In genomic region chr1:162799995-162800830, GRCh38 we compare ENCODE assay signal across 8 cellular contexts.
DNase-seq lines count a peak whose midpoint lies in the region; ATAC-seq, FAIRE-seq and TF ChIP-seq lines count a peak whose summit lies in the region.
"Not testable (repeated sequence)": the region's sequence is repeated elsewhere in the genome, so short reads cannot be mapped to it uniquely, and the experiment has no call there.

No MANE protein-coding gene starts in this region.

- TF ChIP-seq CTCF in astrocyte of the spinal cord (IDR thresholded peaks at IDR 0.05; ENCODE audit: low read depth, low read length) (peak; percentile 67), tibial artery (IDR thresholded peaks at IDR 0.05) (peak; percentile 62 to 74)

- H3K4me3 ChIP-seq in astrocyte of the spinal cord (ENCODE audit: low read depth, low read length); tibial artery: not testable (repeated sequence)

- DNase-seq in DMS79 treated with DMSO at 0.1 percent for 48 hours (lab: John Stamatoyannopoulos, UW): peak; percentile 18
- DNase-seq in NCI-H2029 treated with DMSO at 0.1 percent for 48 hours (lab: John Stamatoyannopoulos, UW): peak; percentile 43
- DNase-seq in RCC 7860 (ENCODE audit: low spot score): peak; percentile 35
- peak; percentile 70 for DNase-seq in astrocyte of the spinal cord (ENCODE audit: low read depth, low spot score)
- peak; percentile 42 for DNase-seq in foreskin melanocyte
- DNase-seq in middle frontal gyrus (ENCODE audit: extremely low spot score, low spot score): peak; percentile 42
- peak; percentile 76 to 81 for DNase-seq in tibial artery

- not testable (repeated sequence) for H3K27ac ChIP-seq in tibial artery

- H3K4me1 ChIP-seq in tibial artery: not testable (repeated sequence)

- in situ Hi-C loops in astrocyte of the spinal cord (cut with HindIII; ENCODE audit: low sequenced_read_pairs): not testable (repeated sequence)

- H3K36me3 ChIP-seq in tibial artery: peaks cover 33 to 41% (median 34%) of the 10 kb centered on the region in 3 donors

- ATAC-seq in HG03439 (IDR thresholded peaks at IDR 0.05; ENCODE audit: unreplicated experiment): peak; percentile 53

- not testable (repeated sequence) for H3K9me3 ChIP-seq in tibial artery

- intact Hi-C loops in tibial artery (cut with DNase I; ENCODE audit: low total_unique reads): not testable (repeated sequence)

- not testable (repeated sequence) for H3K27me3 ChIP-seq in tibial artery

- peak; percentile 21 for FAIRE-seq in RCC 7860 (lab: Jason Lieb, UNC)

Comparison
In these comparisons a context has a peak if more than half of its experiments do, and no peak if none do; other contexts are left out.
1. DNase-seq: peak in every context shown above with its lines; median percentile 78 in tibial artery; 70 in astrocyte of the spinal cord; 43 in NCI-H2029 treated with DMSO at 0.1 percent for 48 hours; 42 in foreskin melanocyte; 42 in middle frontal gyrus; 35 in RCC 7860; 18 in DMS79 treated with DMSO at 0.1 percent for 48 hours.